Comparison of ENCODE assay signal across 1 cellular context in the genomic region with DNA sequence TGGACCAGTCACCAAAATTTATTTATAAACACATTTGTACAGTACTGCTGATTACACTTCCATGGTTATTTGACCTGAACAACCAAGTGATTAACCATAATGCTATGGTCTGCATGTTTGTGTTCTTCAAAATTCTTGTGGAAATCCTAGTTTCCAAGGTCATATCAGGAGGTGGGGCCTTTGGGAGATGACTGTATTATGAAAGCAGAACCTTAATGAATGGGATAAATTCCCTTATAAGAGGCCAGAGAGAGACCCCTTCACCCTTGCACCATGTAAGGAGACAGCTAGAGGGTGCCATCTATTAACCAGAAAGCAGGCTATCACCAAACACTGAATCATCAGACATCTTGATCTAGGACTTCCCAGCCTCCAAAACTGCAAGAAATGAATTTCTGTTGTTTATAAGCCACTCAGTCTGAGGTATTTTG.
TF ChIP-seq lines count a peak whose summit lies in the region.

No MANE protein-coding gene starts in this region.

TF ChIP-seq in H1, 55 proteins besides CTCF, POLR2A, EP300 and RAD21 (continued from another document):
- no peak for TF ChIP-seq CEBPB (IDR thresholded peaks at IDR 0.05; ENCODE audit: low read depth, low read length)
- TF ChIP-seq YY1 (IDR thresholded peaks at IDR 0.05; ENCODE audit: low read depth, low read length), result no peak
- TF ChIP-seq TBP (IDR thresholded peaks at IDR 0.05; ENCODE audit: low read depth, low read length), result no peak
- TF ChIP-seq RBBP5 (IDR thresholded peaks at IDR 0.05; ENCODE audit: borderline replicate concordance, low read depth, low read length), result no peak
- TF ChIP-seq RXRA (IDR thresholded peaks at IDR 0.05; ENCODE audit: insufficient read depth, low read depth, low read length), result no peak
- TF ChIP-seq TEAD4 (IDR thresholded peaks at IDR 0.05; ENCODE audit: low read depth, low read length), result no peak
